ENCODE assay signal across 8 cellular contexts in the genomic region with DNA sequence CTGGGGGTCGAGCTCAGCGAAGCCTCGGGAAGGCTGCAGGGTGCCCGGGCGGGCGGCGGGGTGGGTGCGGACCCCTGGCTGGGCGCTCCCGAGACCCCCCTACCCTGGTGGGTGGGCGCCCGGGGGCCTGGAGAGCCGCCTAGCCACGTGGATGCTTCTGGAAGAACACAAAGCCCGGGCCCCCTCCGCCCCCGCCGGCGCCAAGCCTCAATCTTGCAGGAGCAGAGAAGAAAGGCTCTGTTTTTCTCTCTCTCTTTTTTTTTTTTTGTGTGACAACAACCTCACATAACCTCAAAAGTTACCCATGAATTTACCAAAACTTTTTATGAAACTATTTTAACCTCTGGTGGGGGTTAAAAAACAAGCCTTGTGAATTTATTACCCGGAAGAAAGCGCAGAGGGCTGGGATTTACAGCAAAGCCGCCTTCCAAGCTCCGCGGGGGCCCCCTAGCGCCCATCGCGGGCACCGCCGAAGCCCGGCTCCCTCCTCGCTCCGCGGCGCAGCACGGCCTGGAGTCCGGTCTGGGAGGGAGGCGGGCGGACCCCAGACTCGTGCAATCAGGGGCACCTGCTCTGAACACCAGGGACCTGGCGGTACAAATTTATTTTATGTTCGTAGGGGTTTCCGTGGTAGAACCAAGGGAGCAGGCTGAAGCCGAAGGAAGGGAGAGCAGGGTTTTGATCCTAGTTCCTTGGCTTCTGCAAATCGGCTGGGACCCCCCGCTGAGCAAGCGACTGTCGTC. TPM values are rescaled to one million over a fixed set of nuclear protein-coding genes. Genes with fewer than 3 reads are reported as not detected.
A peak's percentile ranks its signal among the peaks of the same experiment; 100 is the strongest.
DNase-seq lines count a peak whose midpoint lies in the region; TF ChIP-seq lines count a peak whose summit lies in the region.

No MANE protein-coding gene starts in this region.

- peak; percentile 88 for TF ChIP-seq CTCF in BJ (IDR thresholded peaks at IDR 0.05; ENCODE audit: insufficient read depth, low read depth, low read length)
- TF ChIP-seq CTCF in fibroblast of the aortic adventitia (IDR thresholded peaks at IDR 0.05; ENCODE audit: insufficient read depth, low read length), result peak; percentile 90
- TF ChIP-seq CTCF in nephron progenitor cell (IDR thresholded peaks at IDR 0.05), result peak; percentile 98

- no peaks in the 10 kb centered on the region for H3K36me3 Mint-ChIP-seq in nephron progenitor cell (ENCODE audit: low read depth)

- H3K27ac Mint-ChIP-seq in nephron progenitor cell, result no peak overlapping the region

- peak overlapping the region; percentile 34 for H3K9ac ChIP-seq in HUES6 (ENCODE audit: low read length)

- H3K27ac ChIP-seq in HUES6 (ENCODE audit: low read depth, low read length), result no peak overlapping the region

- peaks cover 76% of the 10 kb centered on the region for H3K4me1 Mint-ChIP-seq in nephron progenitor cell

- no peaks in the 10 kb centered on the region for H3K36me3 ChIP-seq in BJ (ENCODE audit: control insufficient read depth, insufficient read depth, low read length)
- H3K36me3 ChIP-seq in HUES6 (ENCODE audit: control insufficient read depth, insufficient read depth, low read length), result no peaks in the 10 kb centered on the region

- H3K27me3 ChIP-seq in BJ (ENCODE audit: control insufficient read depth, insufficient read depth, low read length) (peaks cover 17% of the 10 kb centered on the region), HUES6 (ENCODE audit: control insufficient read depth, insufficient read depth, low read length) (peaks cover 47% of the 10 kb centered on the region)

- CTCF ChIA-PET in BJ (lab: Yijun Ruan, JAX), result interaction anchor here (0.6 to 4.1 kb wide), 33 partner anchors 9 to 1103 kb away, joined by 3 to 31 read pairs (median 4); a partner anchor contains a TSS

- H3K9me3 ChIP-seq in HUES6 (ENCODE audit: control insufficient read depth, insufficient read depth, low read depth, low read length), result no peaks in the 10 kb centered on the region

- DNase-seq in BJ (ENCODE audit: low read depth), result peak; percentile 3
- DNase-seq in GM19240 (ENCODE audit: insufficient read length, low spot score), result peak; percentile 66
- DNase-seq in RKO (ENCODE audit: low spot score), result peak; percentile 70
- peak; percentile 74 for DNase-seq in activated T-helper 9 cell treated with anti-CD3 and anti-CD28 coated beads, Interleukin-2, amount 50 U/mL, for 16 hours (ENCODE audit: low read depth)
- peak; percentile 76 for DNase-seq in fibroblast of the aortic adventitia (ENCODE audit: low read depth)
- peak; percentile 95 for DNase-seq in nephron progenitor cell
- peak; percentile 65 to 83 (median 75) for DNase-seq in stimulated activated naive CD4-positive, alpha-beta T cell (lab: John Stamatoyannopoulos, UW)

- H3K4me1 ChIP-seq in HUES6 (ENCODE audit: control insufficient read depth, insufficient read depth, low read length), result peaks cover 12% of the 10 kb centered on the region

- peak overlapping the region; percentile 82 for H3K4me3 Mint-ChIP-seq in nephron progenitor cell

- peaks cover 30% of the 10 kb centered on the region for H3K27me3 Mint-ChIP-seq in nephron progenitor cell (ENCODE audit: low read depth, poor library complexity)

- H3K9me3 Mint-ChIP-seq in nephron progenitor cell, result no peaks in the 10 kb centered on the region

- H3K4me3 ChIP-seq in BJ (ENCODE audit: low read depth, low read length) (peak overlapping the region; percentile 49), HUES6 (ENCODE audit: low read depth, low read length) (peak overlapping the region; percentile 73), fibroblast of the aortic adventitia (ENCODE audit: low read depth, low read length) (peak overlapping the region; percentile 62)

- POLR2A ChIA-PET in BJ (lab: Charles Lee), result interaction anchor here (0.7 kb wide), 1 partner anchor 17 kb away, joined by 6 read pairs; no protein-coding TSS in a partner anchor

RNA-seq across cellular contexts. Expression of a gene that starts 58.8 kb away (rescaled TPM):
- not detected in 2 replicates for polyA plus RNA-seq in BJ (2011; rRNA removed)
- not detected in 2 replicates for polyA minus RNA-seq in BJ (2011; rRNA and poly(A)+ RNA removed)
- 0.98 TPM in 1 of 2 replicates, not detected in the other for total RNA-seq in fibroblast of the aortic adventitia (ENCODE audit: low replicate concordance)

Comparison
In these comparisons a context has a peak if more than half of its experiments do, and no peak if none do; other contexts are left out.
1. DNase-seq: peak in every context shown above with its lines; median percentile 95 in nephron progenitor cell; 76 in fibroblast of the aortic adventitia; 75 in stimulated activated naive CD4-positive, alpha-beta T cell; 74 in activated T-helper 9 cell treated with anti-CD3 and anti-CD28 coated beads, Interleukin-2, amount 50 U/mL, for 16 hours; 70 in RKO; 66 in GM19240; 3 in BJ.